ENCODE assay signal across 8 cellular contexts in the genomic region with DNA sequence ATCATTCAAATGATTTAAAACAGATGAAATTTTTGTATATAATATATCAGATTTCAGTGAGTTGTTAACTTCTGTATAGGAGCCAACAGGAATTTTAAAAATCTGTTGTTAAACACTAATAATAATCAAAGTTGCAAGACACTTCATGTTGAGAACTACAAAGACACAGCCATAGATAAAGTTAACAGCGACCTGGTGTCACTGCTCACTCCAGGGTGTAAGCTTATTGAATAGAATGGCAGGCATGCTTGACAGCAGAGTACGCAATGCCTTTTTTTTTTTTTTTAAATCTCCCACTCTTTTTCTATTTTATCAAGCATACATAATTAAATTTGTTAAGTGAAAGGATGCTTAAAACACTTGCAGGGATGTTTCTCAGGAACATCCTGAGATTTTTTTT. TPM values are rescaled to one million over a fixed set of nuclear protein-coding genes. Genes with fewer than 3 reads are reported as not detected.
"Had no signal": no experiment of that assay in that cellular context is flagged by ENCODE, and none has a peak within 500 bp of the region (broad histone marks: within the 10 kb centered on the region; RNA-seq: fewer than 3 reads in every experiment).

No MANE protein-coding gene starts in this region.

- H3K36me3 ChIP-seq: HAP-1 had no signal

- H3K9me3 ChIP-seq: HAP-1 had no signal

- H3K27ac Mint-ChIP-seq: HFFc6, IgD-negative memory B cell had no signal

- ATAC-seq: HCT116, HepG2 had no signal

- H3K27ac ChIP-seq: HL-60 had no signal

- H3K4me3 ChIP-seq: HAP-1 had no signal

- H3K4me1 Mint-ChIP-seq: IgD-negative memory B cell had no signal

- H3K36me3 Mint-ChIP-seq: IgD-negative memory B cell had no signal

- H3K27me3 Mint-ChIP-seq: IgD-negative memory B cell had no signal

- H3K4me3 Mint-ChIP-seq: HFFc6, IgD-negative memory B cell had no signal

- DNase-seq: GOT3, H7, HFFc6 had no signal

RNA-seq across cellular contexts. Expression of gene PCDH15, which starts 32.0 kb away (rescaled TPM):
- total RNA-seq: H7, HepG2, HFFc6 had no signal
